ENCODE assay signal across 15 cellular contexts in genomic region chr17:804541-805435, GRCh38.
"Had no signal": no experiment of that assay in that cellular context is flagged by ENCODE, and none has a peak within 500 bp of the region (broad histone marks: within the 10 kb centered on the region; RNA-seq: fewer than 3 reads in every experiment).

No MANE protein-coding gene starts in this region.

- ATAC-seq: gastrocnemius medialis; heart right ventricle; lower lobe of right lung; stimulated activated naive B cell treated with anti-CD40 and anti-IgM and Interleukin-4, amounts not matched to agents 10 μg/mL and 1 μg/mL and 100 μg/mL, for 72 hours had no signal

- H3K4me3 ChIP-seq: adrenal gland, gastrocnemius medialis, heart right ventricle, lower lobe of right lung, thyroid gland had no signal

- H3K4me1 ChIP-seq: adrenal gland, heart right ventricle, lower lobe of right lung, thyroid gland had no signal

- H3K27ac ChIP-seq: adrenal gland, heart right ventricle, lower lobe of right lung, neutrophil, thyroid gland had no signal

- H3K9me3 ChIP-seq: adrenal gland, gastrocnemius medialis, heart right ventricle, lower lobe of right lung, neutrophil, thyroid gland had no signal

- DNase-seq: activated CD4-positive, alpha-beta T cell treated with anti-CD3 and anti-CD28 coated beads, Interleukin-2, amount 50 U/mL, for 48 hours; activated CD4-positive, CD25-positive, alpha-beta regulatory T cell treated with anti-CD3 and anti-CD28 coated beads, Interleukin-2, amount 50 U/mL, for 72 hours; activated naive CD4-positive, alpha-beta T cell treated with anti-CD3 and anti-CD28 coated beads, Interleukin-2, amount 50 U/mL, for 16 hours; activated T-cell treated with anti-CD3 and anti-CD28 coated beads, Interleukin-2, amount 50 U/mL, for 1 hour; adrenal gland; erythroblast; gastrocnemius medialis; heart right ventricle; left cardiac atrium; lower lobe of right lung; midbrain; stimulated activated CD4-positive, alpha-beta T cell treated with anti-CD3 and anti-CD28 coated beads, Interleukin-2, amount 100 ng/mL, for 48 hours; stimulated activated naive B cell treated with anti-CD40 and anti-IgM and Interleukin-4, amounts not matched to agents 10 μg/mL and 1 μg/mL and 100 μg/mL, for 72 hours; thyroid gland had no signal

- H3K36me3 ChIP-seq: adrenal gland, neutrophil, thyroid gland had no signal

- H3K27me3 ChIP-seq: adrenal gland, gastrocnemius medialis, heart right ventricle, neutrophil, thyroid gland had no signal
